ENCODE assay signal across 22 cellular contexts in genomic region chr11:99592241-99592640, GRCh38.
"Had no signal": no experiment of that assay in that cellular context is flagged by ENCODE, and none has a peak within 500 bp of the region (broad histone marks: within the 10 kb centered on the region; RNA-seq: fewer than 3 reads in every experiment).

No MANE protein-coding gene starts in this region.

- H3K4me3 ChIP-seq: dorsolateral prefrontal cortex, esophagus muscularis mucosa, heart left ventricle, pancreas, smooth muscle cell, suprapubic skin, thyroid gland, upper lobe of right lung, vagina had no signal

- H3K27me3 ChIP-seq: dorsolateral prefrontal cortex, esophagus muscularis mucosa, heart left ventricle, pancreas, suprapubic skin, thyroid gland, upper lobe of right lung, vagina had no signal

- ATAC-seq: effector memory CD8-positive, alpha-beta T cell; heart left ventricle; pancreas; right cardiac atrium; stimulated activated naive CD8-positive, alpha-beta T cell treated with anti-CD3 and anti-CD28 coated beads, Interleukin-15, Interleukin-2, amounts not matched to agents 100 U/mL and 50 U/mL, for 24 hours; upper lobe of right lung had no signal

- DNase-seq: cortex of kidney; dorsolateral prefrontal cortex; effector memory CD8-positive, alpha-beta T cell; heart left ventricle; hippocampal formation; kidney glomerular epithelial cell; mesendoderm; naive B cell; occipital lobe; pancreas; stimulated activated CD4-positive, alpha-beta T cell treated with anti-CD3 and anti-CD28 coated beads, Interleukin-2, amount 100 ng/mL, for 48 hours; stimulated activated naive CD8-positive, alpha-beta T cell treated with anti-CD3 and anti-CD28 coated beads, Interleukin-15, Interleukin-2, amounts not matched to agents 100 U/mL and 50 U/mL, for 24 hours; thyroid gland; upper lobe of right lung had no signal

- H3K9me3 ChIP-seq: esophagus muscularis mucosa, pancreas, suprapubic skin, thyroid gland, upper lobe of right lung, vagina had no signal

- H3K4me2 ChIP-seq: smooth muscle cell had no signal

- FAIRE-seq: frontal cortex, islet of Langerhans, pancreas had no signal

- H3K36me3 ChIP-seq: esophagus muscularis mucosa, heart left ventricle, pancreas, suprapubic skin, thyroid gland, upper lobe of right lung, vagina had no signal

- H3K27ac ChIP-seq: dorsolateral prefrontal cortex, epithelial cell of prostate, esophagus muscularis mucosa, heart left ventricle, pancreas, suprapubic skin, thyroid gland, upper lobe of right lung, vagina had no signal

- H3K4me1 ChIP-seq: esophagus muscularis mucosa, heart left ventricle, pancreas, suprapubic skin, thyroid gland, upper lobe of right lung, vagina had no signal
